9 cellular contexts compared by ENCODE assay signal in the genomic region with DNA sequence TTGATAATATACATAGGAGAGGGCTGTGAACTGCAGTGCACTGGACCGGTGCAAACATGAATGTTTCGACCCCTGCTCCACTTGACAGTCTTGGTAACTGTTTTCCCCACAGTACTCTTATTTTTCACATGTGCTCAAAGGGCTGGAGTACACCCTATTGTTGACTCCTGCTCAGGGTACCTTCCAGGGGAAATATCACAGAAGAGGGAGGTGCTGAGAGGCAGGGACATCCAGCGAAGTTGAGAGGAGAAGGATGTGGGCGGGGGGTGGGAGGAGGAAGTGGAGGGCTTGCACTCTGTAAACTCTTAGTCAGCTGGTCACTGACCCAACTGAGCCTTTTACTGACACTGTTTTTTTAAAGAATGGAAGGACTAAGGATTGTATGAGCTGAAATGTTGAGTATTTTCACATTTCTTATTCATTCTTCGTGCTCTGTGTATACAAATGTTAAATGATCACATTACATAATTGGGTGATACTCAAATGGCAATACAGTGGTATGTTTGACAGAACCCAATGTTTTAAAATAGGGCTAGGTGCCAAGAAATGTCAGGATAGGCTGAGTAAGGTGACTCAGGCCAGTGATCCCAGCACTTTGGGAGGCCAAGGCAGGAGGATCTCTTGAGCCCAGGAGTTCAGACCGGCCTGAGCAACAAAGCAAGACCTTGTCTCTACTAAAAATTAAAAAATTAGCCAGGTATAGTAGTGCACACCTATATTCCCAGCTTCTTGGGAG. TPM values are rescaled to one million over a fixed set of nuclear protein-coding genes. Genes with fewer than 3 reads are reported as not detected.
DNase-seq lines count a peak whose midpoint lies in the region; ATAC-seq and TF ChIP-seq lines count a peak whose summit lies in the region.
"Had no signal": no experiment of that assay in that cellular context is flagged by ENCODE, and none has a peak within 500 bp of the region (broad histone marks: within the 10 kb centered on the region; RNA-seq: fewer than 3 reads in every experiment).

No MANE protein-coding gene starts in this region.

- no peak for TF ChIP-seq CTCF in DOHH2 (IDR thresholded peaks at IDR 0.05; ENCODE audit: low read depth, low read length, poor library complexity, severe bottlenecking)

- H4K20me1 ChIP-seq in DOHH2 (ENCODE audit: control insufficient read depth, insufficient read depth, low read depth, low read length): no peaks in the 10 kb centered on the region

- no peaks in the 10 kb centered on the region for H3K9me3 ChIP-seq in DOHH2 (ENCODE audit: control insufficient read depth, insufficient read depth, low read length)
- H3K9me3 ChIP-seq in right cardiac atrium (ENCODE audit: control insufficient read depth, low read length): no peaks in the 10 kb centered on the region

- H3K27me3 Mint-ChIP-seq in T-cell: no peaks in the 10 kb centered on the region

- H3K4me2 ChIP-seq in DOHH2 (ENCODE audit: low read length): peak overlapping the region; percentile 35

- ATAC-seq in HG02623 (IDR thresholded peaks at IDR 0.05; ENCODE audit: unreplicated experiment) (peak; percentile 33), T-cell (replicated peaks in 1 of 4) (peak; percentile 49 to 63 (median 55)), right cardiac atrium (peak; percentile 37 to 74), GM21528 (IDR thresholded peaks at IDR 0.05; ENCODE audit: low FRiP score, unreplicated experiment) (no peak), HG03342 (IDR thresholded peaks at IDR 0.05; ENCODE audit: unreplicated experiment) (no peak), HG03378 (IDR thresholded peaks at IDR 0.05; ENCODE audit: unreplicated experiment) (no peak)

- no peak overlapping the region for H3K27ac ChIP-seq in DOHH2 (ENCODE audit: low read depth, low read length)
- H3K27ac ChIP-seq in right cardiac atrium (ENCODE audit: low read length): peak overlapping the region; percentile 46
- H3K27ac ChIP-seq: cardiac muscle cell had no signal

- H3K4me3 ChIP-seq in DOHH2 (ENCODE audit: low read length): no peak overlapping the region
- H3K4me3 ChIP-seq in right cardiac atrium (ENCODE audit: low read length): no peak overlapping the region
- H3K4me3 ChIP-seq: cardiac muscle cell had no signal

- H3K27me3 ChIP-seq in DOHH2 (ENCODE audit: control insufficient read depth, low read length) (no peaks in the 10 kb centered on the region), right cardiac atrium (ENCODE audit: control insufficient read depth, insufficient read depth) (no peaks in the 10 kb centered on the region)
- H3K27me3 ChIP-seq: cardiac muscle cell had no signal

- H3K4me1 ChIP-seq in DOHH2 (ENCODE audit: control insufficient read depth, low read length): peaks cover 37% of the 10 kb centered on the region
- H3K4me1 ChIP-seq in right cardiac atrium (ENCODE audit: control insufficient read depth, insufficient read depth, low read length): peaks cover 11% of the 10 kb centered on the region

- intact Hi-C loops in right cardiac atrium (cut with DNase I): no loop called here

- no peaks in the 10 kb centered on the region for H3K36me3 ChIP-seq in DOHH2 (ENCODE audit: control insufficient read depth, low read length)
- H3K36me3 ChIP-seq: cardiac muscle cell had no signal

- peaks cover 22% of the 10 kb centered on the region for H3K36me3 Mint-ChIP-seq in T-cell

- CTCF ChIA-PET in T-cell (lab: Charles Lee): interaction anchor here in 1 of 2 donors (0.9 to 1.2 kb wide), 2 partner anchors 42 to 51 kb away, joined by 3 to 5 read pairs; no protein-coding TSS in a partner anchor

- POLR2A ChIA-PET in T-cell (lab: Charles Lee): interaction anchor here (0.8 to 2.1 kb wide), 3 partner anchors 10 to 16 kb away, joined by 7 to 11 read pairs (median 7); no protein-coding TSS in a partner anchor

- peaks cover 36% of the 10 kb centered on the region for H3K79me2 ChIP-seq in DOHH2 (ENCODE audit: control insufficient read depth, low read length)

- no peaks in the 10 kb centered on the region for H3K9me3 Mint-ChIP-seq in T-cell

- peak overlapping the region; percentile 91 for H3K27ac Mint-ChIP-seq in T-cell

- peak overlapping the region; percentile 18 to 93 (median 68) for H3K4me3 Mint-ChIP-seq in T-cell

- 67% methylated on average over 6 of the region's 6 CpGs for WGBS in right cardiac atrium

- H3F3A ChIP-seq in DOHH2 (ENCODE audit: control insufficient read depth, insufficient read depth): no peaks in the 10 kb centered on the region

- peaks cover 95 to 96% (median 96%) of the 10 kb centered on the region in 3 donors for H3K4me1 Mint-ChIP-seq in T-cell

- DNase-seq in T-cell (peak in 4 of 34 experiments; percentile 30 to 51 (median 39)), right cardiac atrium (no peak), LoVo (ENCODE audit: low spot score) (no peak)

- H3K9me2 ChIP-seq in DOHH2 (replicated peaks; ENCODE audit: control insufficient read depth, low read length): no peaks in the 10 kb centered on the region

RNA-seq across cellular contexts. Expression of gene INPP4A, which starts 10.0 kb away (rescaled TPM):
- 100 to 1,000 TPM; 126 to 153 (median 136) TPM for total RNA-seq in T-cell
- 10 to 100 TPM; 15.7 to 18.1 (median 15.8) TPM for total RNA-seq in right cardiac atrium
- 5.1 TPM for polyA plus RNA-seq in right cardiac atrium

Comparison
In these comparisons a context has a peak if more than half of its experiments do, and no peak if none do; other contexts are left out.
1. ATAC-seq: peak in HG02623 (single experiment), T-cell (4 of 4) and right cardiac atrium (2 of 2); none in GM21528 (single experiment), HG03342 (single experiment) and HG03378 (single experiment).
2. RNA of gene INPP4A, which starts 10.0 kb away (total RNA-seq): 126 to 153 TPM in T-cell; 15.7 to 18.1 TPM in right cardiac atrium; every median in the first group is over 4 times any median in the second.